ENCODE assay signal across 8 cellular contexts in the genomic region with DNA sequence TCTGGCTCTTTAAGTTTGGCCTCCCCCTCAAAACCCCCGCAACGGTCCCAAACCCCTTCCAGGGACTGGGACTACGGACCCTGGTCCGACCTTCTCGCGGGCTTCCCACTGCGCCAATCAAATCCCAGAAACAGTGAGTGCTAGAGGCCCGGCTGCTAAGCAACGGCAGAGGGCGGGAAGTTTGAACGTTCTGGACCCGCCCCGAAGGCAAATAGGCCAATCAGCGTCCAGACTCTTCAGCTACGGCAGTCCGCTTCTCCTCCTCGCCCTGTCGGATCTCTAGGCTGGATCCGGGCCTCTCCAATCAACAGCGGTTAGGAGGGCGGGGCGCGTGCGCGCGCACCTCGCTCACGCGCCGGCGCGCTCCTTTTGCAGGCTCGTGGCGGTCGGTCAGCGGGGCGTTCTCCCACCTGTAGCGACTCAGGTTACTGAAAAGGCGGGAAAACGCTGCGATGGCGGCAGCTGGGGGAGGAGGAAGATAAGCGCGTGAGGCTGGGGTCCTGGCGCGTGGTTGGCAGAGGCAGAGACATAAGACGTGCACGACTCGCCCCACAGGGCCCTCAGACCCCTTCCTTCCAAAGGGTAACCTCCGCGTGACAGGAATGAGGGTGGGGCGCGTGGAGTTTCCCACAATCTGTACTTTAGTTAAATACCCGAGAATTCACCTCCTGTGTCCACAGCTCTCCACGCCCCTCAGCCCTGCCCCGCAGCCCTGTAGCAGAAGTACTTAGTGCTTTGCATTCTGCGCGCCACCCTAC. TPM values are rescaled to one million over a fixed set of nuclear protein-coding genes. Genes with fewer than 3 reads are reported as not detected.
A peak's percentile ranks its signal among the peaks of the same experiment; 100 is the strongest.
DNase-seq lines count a peak whose midpoint lies in the region; FAIRE-seq and TF ChIP-seq lines count a peak whose summit lies in the region.

Gene MSH5, plus strand, starts transcription at position 367 of the 758 bp plus-strand sequence. CDS start 462 bp downstream, outside the sequence.

- peak within 1 kb of the TSS; percentile 100 for H3K9ac ChIP-seq in Loucy (ENCODE audit: low read depth, low read length, poor library complexity, severe bottlenecking)

- no peak within 1 kb of the TSS for H2AFZ ChIP-seq in Loucy (ENCODE audit: low read length)

- H3K36me3 Mint-ChIP-seq in neural crest cell (ENCODE audit: low read depth): peaks cover 11% of the 10 kb centered on the region

- H3K9me2 ChIP-seq in Loucy (replicated peaks; ENCODE audit: low read depth, low read length): no peaks in the 10 kb centered on the region

- WGBS in stomach, 5 donors: 0% methylated on average over 26 to 58 of the region's 58 CpGs

- peaks cover 80% of the 10 kb centered on the region for H3K4me1 Mint-ChIP-seq in neural crest cell

- H3K36me3 ChIP-seq in Loucy (ENCODE audit: insufficient read depth, low read length): no peaks in the 10 kb centered on the region
- H3K36me3 ChIP-seq in stomach: no peaks in the 10 kb centered on the region

- H3K9me3 Mint-ChIP-seq in neural crest cell: no peaks in the 10 kb centered on the region

- FAIRE-seq in H54 (lab: Jason Lieb, UNC): peak; percentile 72

- H3K27ac Mint-ChIP-seq in neural crest cell (ENCODE audit: unreplicated experiment): peak within 1 kb of the TSS; percentile 99

- DNase-seq in ELR (ENCODE audit: low read depth) (peak; percentile 100), H54 (ENCODE audit: insufficient read length, low spot score) (peak; percentile 90), SIG-M5 (lab: John Stamatoyannopoulos, UW) (peak; percentile 97), activated gamma-delta T cell (lab: John Stamatoyannopoulos, UW) (peak; percentile 83), foreskin fibroblast (peak; percentile 99), neural crest cell (ENCODE audit: low read depth, low spot score) (peak; percentile 95), stomach (peak; percentile 98)

- peaks cover 9% of the 10 kb centered on the region for H3K27me3 ChIP-seq in Loucy (ENCODE audit: insufficient read depth, low read length, poor library complexity, severe bottlenecking)
- H3K27me3 ChIP-seq in stomach: no peaks in the 10 kb centered on the region

- no peaks in the 10 kb centered on the region for H3K27me3 Mint-ChIP-seq in neural crest cell (ENCODE audit: low read depth)

- peak within 1 kb of the TSS; percentile 93 for H3K4me3 Mint-ChIP-seq in neural crest cell

- TF ChIP-seq POLR2A in H54 (IDR thresholded peaks at IDR 0.05; ENCODE audit: low read depth, low read length): peak; percentile 49
- no peak for TF ChIP-seq POLR2A in stomach (IDR thresholded peaks at IDR 0.05)

- TF ChIP-seq EP300 in stomach (IDR thresholded peaks at IDR 0.05): no peak

- peak within 1 kb of the TSS; percentile 94 to 97 (median 95) for H3K27ac ChIP-seq in stomach

- peaks cover 48% of the 10 kb centered on the region for H3K4me1 ChIP-seq in Loucy (ENCODE audit: insufficient read depth, low read length, poor library complexity, severe bottlenecking)
- H3K4me1 ChIP-seq in stomach: peaks cover 37 to 50% (median 44%) of the 10 kb centered on the region in 4 donors

- TF ChIP-seq CTCF in Loucy (conservative IDR thresholded peaks at IDR 0.05; ENCODE audit: low read length) (no peak), foreskin fibroblast (IDR thresholded peaks at IDR 0.05; ENCODE audit: low read depth, low read length) (no peak), neural crest cell (conservative IDR thresholded peaks at IDR 0.05) (no peak), stomach (IDR thresholded peaks at IDR 0.05) (peak in 1 of 7 experiments; percentile 8)

- H3K4me2 ChIP-seq in Loucy (ENCODE audit: low read depth, low read length, poor library complexity, severe bottlenecking): peak within 1 kb of the TSS; percentile 99

- intact Hi-C loops in stomach (cut with DNase I; ENCODE audit: low total_unique reads): no loop called here

- H3F3A ChIP-seq in Loucy (ENCODE audit: low read depth): peaks cover 10% of the 10 kb centered on the region

- H3K4me3 ChIP-seq in Loucy (ENCODE audit: low read length, poor library complexity, severe bottlenecking) (peak within 1 kb of the TSS; percentile 100), foreskin fibroblast (ENCODE audit: low read depth in 1 of 2, low read length in 2 of 2) (peak within 1 kb of the TSS; percentile 74 to 94), stomach (peak within 1 kb of the TSS; percentile 52 to 82 (median 69))

- peaks cover 50% of the 10 kb centered on the region for H3K79me2 ChIP-seq in Loucy (ENCODE audit: insufficient read depth, low read length)

- peaks cover 6% of the 10 kb centered on the region for H4K20me1 ChIP-seq in Loucy (ENCODE audit: insufficient read depth, low read length, poor library complexity, severe bottlenecking)

- no peaks in the 10 kb centered on the region for H3K9me3 ChIP-seq in Loucy (ENCODE audit: insufficient read depth, low read depth, low read length)
- no peaks in the 10 kb centered on the region for H3K9me3 ChIP-seq in stomach

RNA-seq across cellular contexts. Expression of gene MSH5, which starts in this region (rescaled TPM):
- total RNA-seq in neural crest cell (79.5 and 86.2 TPM in 2 replicates), stomach (10 to 100 TPM in 4 of 5 donors, 1 to 10 TPM in 1; 4.1 to 66.4 (median 21.4) TPM)
- 1 to 10 TPM; 2.9 to 9.3 (median 3.2) TPM for polyA plus RNA-seq in stomach

Comparison
In these comparisons a context has a peak if more than half of its experiments do, and no peak if none do; other contexts are left out.
1. Peak in every context shown above with its lines: DNase-seq, H3K4me3 ChIP-seq and H3K27ac ChIP-seq.